1 cellular context compared by ENCODE assay signal in genomic region chr6:137370871-137371633, GRCh38.
TF ChIP-seq lines count a peak whose summit lies in the region.

No MANE protein-coding gene starts in this region.

TF ChIP-seq in K562, 482 proteins besides CTCF, POLR2A, EP300 and RAD21 (continued from another document and continues in another):
- TF ChIP-seq ZBTB11 (CRISPR knock-in tag; IDR thresholded peaks at IDR 0.05) (peak in 1 of 3 experiments; percentile 64; a peak in 2 of 6 replicates), IRF2 (CRISPR knock-in tag; IDR thresholded peaks at IDR 0.05) (no peak), MEIS2 (IDR thresholded peaks at IDR 0.05; ENCODE audit: partially characterized antibody) (no peak), CREB3L1 (IDR thresholded peaks at IDR 0.05; ENCODE audit: borderline replicate concordance, low read depth) (no peak), PTRF (tag; IDR thresholded peaks at IDR 0.05) (peak; percentile 84), UBTF (IDR thresholded peaks at IDR 0.05; ENCODE audit: borderline replicate concordance in 1 of 2, low read depth in 2 of 2, low read length in 2 of 2) (no peak), CSDE1 (IDR thresholded peaks at IDR 0.05) (no peak), ZNF23 (CRISPR knock-in tag; IDR thresholded peaks at IDR 0.05) (0 out of 2 replicates have a peak, but pooled peaks have one; percentile 60), ZNF324 (CRISPR knock-in tag; IDR thresholded peaks at IDR 0.05) (no peak), DACH1 (IDR thresholded peaks at IDR 0.05; ENCODE audit: partially characterized antibody) (no peak), ZNF175 (CRISPR knock-in tag; IDR thresholded peaks at IDR 0.05; ENCODE audit: low read depth) (peak; percentile 95), BCOR (IDR thresholded peaks at IDR 0.05) (no peak), SNRNP70 (optimal IDR thresholded peaks at IDR 0.05; ENCODE audit: low read depth, low read length) (no peak), STAG1 (CRISPR knock-in tag; IDR thresholded peaks at IDR 0.05; ENCODE audit: borderline replicate concordance) (no peak), ZNF780A (CRISPR knock-in tag; IDR thresholded peaks at IDR 0.05) (no peak), ZNF274 (IDR thresholded peaks at IDR 0.05; ENCODE audit: borderline replicate concordance, low read depth, low read length) (no peak), BRF1 (IDR thresholded peaks at IDR 0.05; ENCODE audit: borderline replicate concordance, extremely low read depth, insufficient read length) (no peak), ZBTB40 (IDR thresholded peaks at IDR 0.05) (no peak), ZBTB40 (CRISPR knock-in tag; IDR thresholded peaks at IDR 0.05) (no peak), ZNF717 (CRISPR knock-in tag; IDR thresholded peaks at IDR 0.05) (no peak), ATF2 (CRISPR knock-in tag; IDR thresholded peaks at IDR 0.05) (no peak), ZKSCAN1 (IDR thresholded peaks at IDR 0.05; ENCODE audit: low read depth, low read length) (no peak), ZNF740 (CRISPR knock-in tag; IDR thresholded peaks at IDR 0.05) (no peak), ZNF740 (tag; IDR thresholded peaks at IDR 0.05) (peak in 1 of 2 experiments; percentile 93; a peak in 2 of 4 replicates), ZNF134 (CRISPR knock-in tag; conservative IDR thresholded peaks at IDR 0.05) (0 out of 2 replicates have a peak, but pooled peaks have one; percentile 23), CLOCK (CRISPR knock-in tag; IDR thresholded peaks at IDR 0.05; ENCODE audit: borderline replicate concordance) (no peak), ATF4 (CRISPR knock-in tag; IDR thresholded peaks at IDR 0.05) (peak; percentile 74), CREB3 (tag; conservative IDR thresholded peaks at IDR 0.05; ENCODE audit: low read depth) (peak; percentile 97), ELF1 (tag; IDR thresholded peaks at IDR 0.05) (no peak)
